16 cellular contexts compared by ENCODE assay signal in genomic region chr5:7902201-7902600, GRCh38. TPM values are rescaled to one million over a fixed set of nuclear protein-coding genes. Genes with fewer than 3 reads are reported as not detected.
"Had no signal": no experiment of that assay in that cellular context is flagged by ENCODE, and none has a peak within 500 bp of the region (broad histone marks: within the 10 kb centered on the region; RNA-seq: fewer than 3 reads in every experiment).

No MANE protein-coding gene starts in this region.

- H3K4me1 Mint-ChIP-seq: central memory CD8-positive, alpha-beta T cell; WTC11 had no signal

- H3K4me2 ChIP-seq: neural progenitor cell had no signal

- H3K9me3 ChIP-seq: adrenal gland, body of pancreas, pancreas, tibial artery had no signal

- DNase-seq: activated naive CD4-positive, alpha-beta T cell; activated T-cell treated with anti-CD3 and anti-CD28 coated beads, Interleukin-2, amount 50 U/mL, for 1 hour; adrenal gland; body of pancreas; effector memory CD8-positive, alpha-beta T cell; left colon; midbrain; pancreas; stimulated activated CD4-positive, alpha-beta T cell treated with anti-CD3 and anti-CD28 coated beads, Interleukin-4, amount 100 ng/mL, for 1 hour; tibial artery had no signal

- H3K4me1 ChIP-seq: adrenal gland, body of pancreas, neural progenitor cell, pancreas, tibial artery had no signal

- H3K27ac ChIP-seq: adrenal gland, body of pancreas, epithelial cell of prostate, neural progenitor cell, pancreas, tibial artery had no signal

- H3K9me3 Mint-ChIP-seq: effector memory CD8-positive, alpha-beta T cell; T-helper 1 cell treated with Interleukin-12 subunit alpha and Interleukin-12 subunit beta and Interleukin-4 antibody, amounts not matched to agents 30 μg/mL and 1 μg/mL, for 36 hours had no signal

- H2AFZ ChIP-seq: neural progenitor cell had no signal

- H3K4me3 ChIP-seq: adrenal gland, body of pancreas, lung, neural progenitor cell, pancreas, tibial artery had no signal

- H3K27me3 Mint-ChIP-seq: central memory CD8-positive, alpha-beta T cell; effector memory CD8-positive, alpha-beta T cell had no signal

- H3K27ac Mint-ChIP-seq: effector memory CD8-positive, alpha-beta T cell; neural progenitor cell; T-helper 1 cell treated with Interleukin-12 subunit alpha and Interleukin-12 subunit beta and Interleukin-4 antibody, amounts not matched to agents 30 μg/mL and 1 μg/mL, for 36 hours; WTC11 had no signal

- H3K4me3 Mint-ChIP-seq: central memory CD8-positive, alpha-beta T cell; effector memory CD8-positive, alpha-beta T cell; neural progenitor cell; T-helper 1 cell treated with Interleukin-12 subunit alpha and Interleukin-12 subunit beta and Interleukin-4 antibody, amounts not matched to agents 30 μg/mL and 1 μg/mL, for 36 hours; WTC11 had no signal

RNA-seq across cellular contexts. Expression of gene CFAP90, which starts 51.3 kb away (rescaled TPM):
- total RNA-seq: left colon had no signal
